9 cellular contexts compared by ENCODE assay signal in the genomic region with DNA sequence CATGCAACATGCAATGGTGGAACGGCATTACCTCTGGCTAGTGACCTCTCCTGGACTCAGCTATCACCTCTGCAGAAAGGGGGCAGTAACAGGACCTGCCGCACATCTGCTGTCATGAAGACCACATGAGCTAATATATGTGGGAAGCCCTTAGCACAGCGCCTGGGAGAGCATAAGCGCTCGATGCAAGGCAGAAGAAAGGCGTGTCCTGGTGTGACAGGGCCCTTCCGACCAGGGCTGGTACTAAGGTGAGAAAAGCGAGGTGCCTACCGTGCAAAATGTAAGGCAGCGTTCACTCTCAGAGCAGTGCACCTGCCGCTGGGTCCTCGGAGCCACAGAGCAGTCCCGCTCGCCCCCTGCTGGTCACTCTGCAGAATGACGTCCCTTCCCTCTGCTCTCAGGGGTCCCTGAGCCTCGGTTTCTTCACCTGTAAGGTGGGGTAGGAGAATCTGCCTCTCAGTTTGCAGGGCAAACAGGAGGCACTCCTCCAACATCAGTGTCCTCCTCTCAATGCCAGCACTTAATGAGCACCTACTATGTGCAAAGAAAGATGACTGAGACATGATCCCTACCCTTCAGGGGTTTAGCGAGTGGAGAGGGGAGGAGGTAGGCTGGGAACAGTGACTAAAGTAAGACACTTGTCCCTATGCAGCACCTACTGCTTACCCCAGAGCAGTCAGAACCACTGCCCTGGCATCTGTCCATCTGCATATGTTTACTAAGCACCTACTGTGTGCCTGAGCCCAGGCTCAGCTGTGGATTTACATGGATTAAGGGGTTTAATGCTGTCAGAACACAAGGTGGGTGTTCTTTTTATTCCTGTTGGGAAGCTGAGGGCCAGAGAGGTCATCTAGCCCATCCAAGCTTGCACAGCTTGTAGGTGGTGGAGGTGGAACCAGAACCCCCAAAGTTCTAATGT. TPM values are rescaled to one million over a fixed set of nuclear protein-coding genes. Genes with fewer than 3 reads are reported as not detected.
DNase-seq lines count a peak whose midpoint lies in the region; ATAC-seq, FAIRE-seq and TF ChIP-seq lines count a peak whose summit lies in the region.
"Had no signal": no experiment of that assay in that cellular context is flagged by ENCODE, and none has a peak within 500 bp of the region (broad histone marks: within the 10 kb centered on the region; RNA-seq: fewer than 3 reads in every experiment).

No MANE protein-coding gene starts in this region.

- no peaks in the 10 kb centered on the region for H4K20me1 ChIP-seq in KMS-11 (ENCODE audit: insufficient read depth)

- H3K9me3 ChIP-seq in RWPE2 (ENCODE audit: severe bottlenecking) (no peaks in the 10 kb centered on the region), pancreas (no peaks in the 10 kb centered on the region), upper lobe of left lung (no peaks in the 10 kb centered on the region)

- no peak overlapping the region for H3K9ac ChIP-seq in KMS-11

- H3K4me1 ChIP-seq in KMS-11 (ENCODE audit: low read depth, poor library complexity, severe bottlenecking) (peaks cover 27% of the 10 kb centered on the region), RWPE2 (ENCODE audit: insufficient read depth, poor library complexity, severe bottlenecking) (peaks cover 11% of the 10 kb centered on the region), pancreas (peaks cover 0 to 7% (median 0%) of the 10 kb centered on the region in 3 donors), upper lobe of left lung (peaks cover 15 to 21% (median 17%) of the 10 kb centered on the region in 4 donors)

- H3K4me3 ChIP-seq in KMS-11 (IDR thresholded peaks at IDR 0.05; ENCODE audit: insufficient read depth, low read depth, low read length) (no peak overlapping the region), RWPE2 (ENCODE audit: severe bottlenecking) (no peak overlapping the region), pancreas (no peak overlapping the region), upper lobe of left lung (no peak overlapping the region)

- H3K79me2 ChIP-seq in KMS-11 (ENCODE audit: insufficient read depth, low read depth) = no peaks in the 10 kb centered on the region

- TF ChIP-seq EP300 in upper lobe of left lung (IDR thresholded peaks at IDR 0.05) = no peak

- H3K4me2 ChIP-seq in KMS-11 = peak overlapping the region; percentile 39; the same call in 1 of the 2 replicates

- no peak for TF ChIP-seq POLR2A in upper lobe of left lung (IDR thresholded peaks at IDR 0.05)

- H3K27me3 ChIP-seq in KMS-11 (ENCODE audit: insufficient read depth, low read depth) (peaks cover 13% of the 10 kb centered on the region; the same call in 1 of the 2 replicates), RWPE2 (ENCODE audit: insufficient read depth, poor library complexity, severe bottlenecking) (no peaks in the 10 kb centered on the region), pancreas (no peaks in the 10 kb centered on the region), upper lobe of left lung (no peaks in the 10 kb centered on the region)

- TF ChIP-seq CTCF in KMS-11 (conservative IDR thresholded peaks at IDR 0.05; ENCODE audit: low read depth, low read length) (peak; percentile 99), RWPE2 (IDR thresholded peaks at IDR 0.05; ENCODE audit: poor library complexity, severe bottlenecking) (peak; percentile 100), pancreas (IDR thresholded peaks at IDR 0.05) (peak; percentile 89 to 99 (median 96)), upper lobe of left lung (IDR thresholded peaks at IDR 0.05) (peak; percentile 90 to 98 (median 96))

- FAIRE-seq in pancreas (lab: Jason Lieb, UNC) = no peak
- FAIRE-seq: G401.6 had no signal

- WGBS in pancreas, 2 donors = 5 to 6% methylated on average over 17 of the region's 17 CpGs
- WGBS in upper lobe of left lung, 2 donors = 7 to 27% methylated on average over 6 to 16 of the region's 17 CpGs

- intact Hi-C loops in pancreas (cut with DNase I) = loop anchor here in 2 of 3 donors (2.0 to 10.0 kb wide), 3 partner anchors 67 to 274 kb away; no protein-coding TSS in a partner anchor

- H3K36me3 ChIP-seq in KMS-11 (ENCODE audit: insufficient read depth) (no peaks in the 10 kb centered on the region), RWPE2 (ENCODE audit: low read depth) (no peaks in the 10 kb centered on the region), pancreas (no peaks in the 10 kb centered on the region), upper lobe of left lung (no peaks in the 10 kb centered on the region)

- DNase-seq in NCI-H524 (lab: John Stamatoyannopoulos, UW) (peak; percentile 36 to 74), NCI-H524 treated with DMSO at 0.1 percent for 48 hours (lab: John Stamatoyannopoulos, UW) (no peak), RWPE2 (ENCODE audit: low spot score) (no peak), globus pallidus (ENCODE audit: low spot score) (peak; percentile 35), pancreas (peak; percentile 53 to 88 (median 70)), upper lobe of left lung (peak in 1 of 2 donors; percentile 83)
- DNase-seq in activated effector memory CD4-positive, alpha-beta T cell treated with Interleukin-2 at 50 U/mL for 16 hours = peak; percentile 62

- peak overlapping the region; percentile 41; the same call in 1 of the 2 replicates for H2AFZ ChIP-seq in KMS-11 (ENCODE audit: low read depth)

- H3K27ac ChIP-seq in KMS-11 (no peak overlapping the region), RWPE2 (ENCODE audit: poor library complexity, severe bottlenecking) (no peak overlapping the region), pancreas (no peak overlapping the region), upper lobe of left lung (no peak overlapping the region)

- ATAC-seq in RWPE2 (ENCODE audit: low read depth) (peak; percentile 58), pancreas (peak; percentile 66 to 84 (median 78)), upper lobe of left lung (ENCODE audit: low FRiP score in 2 of 2) (peak; percentile 76 to 86)

RNA-seq across cellular contexts. Expression of gene PTGIS, which starts 41.1 kb away (rescaled TPM):
- total RNA-seq in pancreas (10 to 100 TPM in 3 of 6 donors, 1 to 10 TPM in 3; 1.2 to 16.2 (median 6.6) TPM), upper lobe of left lung (10 to 100 TPM in 4 of 6 donors, 1 to 10 TPM in 2; 8.2 to 71.4 (median 18.4) TPM)
- 1 to 10 TPM; 1.6 to 3.5 TPM for polyA plus RNA-seq in pancreas

Comparison
In these comparisons a context has a peak if more than half of its experiments do, and no peak if none do; other contexts are left out.
1. DNase-seq: peak in NCI-H524 (2 of 2), activated effector memory CD4-positive, alpha-beta T cell treated with Interleukin-2 at 50 U/mL for 16 hours (single experiment), globus pallidus (single experiment) and pancreas (6 of 6); none in NCI-H524 treated with DMSO at 0.1 percent for 48 hours (single experiment) and RWPE2 (single experiment).
2. Peak in every context shown above with its lines, with median percentiles within 50 percentile points of each other: CTCF ChIP-seq and ATAC-seq.